1 cellular context compared by ENCODE assay signal in genomic region chr2:28618221-28619141, GRCh38.
TF ChIP-seq lines count a peak whose summit lies in the region.

No MANE protein-coding gene starts in this region.

TF ChIP-seq in SK-N-SH, 30 proteins besides CTCF, POLR2A, EP300 and RAD21 (continued from another document):
- TF ChIP-seq, protein P1, sequence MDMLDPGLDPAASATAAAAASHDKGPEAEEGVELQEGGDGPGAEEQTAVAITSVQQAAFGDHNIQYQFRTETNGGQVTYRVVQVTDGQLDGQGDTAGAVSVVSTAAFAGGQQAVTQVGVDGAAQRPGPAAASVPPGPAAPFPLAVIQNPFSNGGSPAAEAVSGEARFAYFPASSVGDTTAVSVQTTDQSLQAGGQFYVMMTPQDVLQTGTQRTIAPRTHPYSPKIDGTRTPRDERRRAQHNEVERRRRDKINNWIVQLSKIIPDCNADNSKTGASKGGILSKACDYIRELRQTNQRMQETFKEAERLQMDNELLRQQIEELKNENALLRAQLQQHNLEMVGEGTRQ (IDR thresholded peaks at IDR 0.05; ENCODE audit: borderline replicate concordance, low read depth, low read length): no peak
- no peak for TF ChIP-seq IRF3 (IDR thresholded peaks at IDR 0.05; ENCODE audit: low read depth, low read length)
- TF ChIP-seq RCOR1 (IDR thresholded peaks at IDR 0.05; ENCODE audit: low read length): no peak
- TF ChIP-seq SMC3 (IDR thresholded peaks at IDR 0.05; ENCODE audit: low read depth, low read length): no peak
- TF ChIP-seq REST (IDR thresholded peaks at IDR 0.05; ENCODE audit: low read depth, low read length): no peak
- TF ChIP-seq FOXM1 (IDR thresholded peaks at IDR 0.05; ENCODE audit: low read depth): no peak
- no peak for TF ChIP-seq CHD2 (IDR thresholded peaks at IDR 0.05; ENCODE audit: low read length, partially characterized antibody)
- TF ChIP-seq, protein P2, sequence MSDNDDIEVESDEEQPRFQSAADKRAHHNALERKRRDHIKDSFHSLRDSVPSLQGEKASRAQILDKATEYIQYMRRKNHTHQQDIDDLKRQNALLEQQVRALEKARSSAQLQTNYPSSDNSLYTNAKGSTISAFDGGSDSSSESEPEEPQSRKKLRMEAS (IDR thresholded peaks at IDR 0.05; ENCODE audit: low read depth): no peak
- TF ChIP-seq ELF1 (IDR thresholded peaks at IDR 0.05): no peak
- TF ChIP-seq EZH2phosphoT487 (IDR thresholded peaks at IDR 0.05; ENCODE audit: borderline replicate concordance, low read depth): no peak
- TF ChIP-seq PBX3 (IDR thresholded peaks at IDR 0.05): no peak
